8 cellular contexts compared by ENCODE assay signal in the genomic region with DNA sequence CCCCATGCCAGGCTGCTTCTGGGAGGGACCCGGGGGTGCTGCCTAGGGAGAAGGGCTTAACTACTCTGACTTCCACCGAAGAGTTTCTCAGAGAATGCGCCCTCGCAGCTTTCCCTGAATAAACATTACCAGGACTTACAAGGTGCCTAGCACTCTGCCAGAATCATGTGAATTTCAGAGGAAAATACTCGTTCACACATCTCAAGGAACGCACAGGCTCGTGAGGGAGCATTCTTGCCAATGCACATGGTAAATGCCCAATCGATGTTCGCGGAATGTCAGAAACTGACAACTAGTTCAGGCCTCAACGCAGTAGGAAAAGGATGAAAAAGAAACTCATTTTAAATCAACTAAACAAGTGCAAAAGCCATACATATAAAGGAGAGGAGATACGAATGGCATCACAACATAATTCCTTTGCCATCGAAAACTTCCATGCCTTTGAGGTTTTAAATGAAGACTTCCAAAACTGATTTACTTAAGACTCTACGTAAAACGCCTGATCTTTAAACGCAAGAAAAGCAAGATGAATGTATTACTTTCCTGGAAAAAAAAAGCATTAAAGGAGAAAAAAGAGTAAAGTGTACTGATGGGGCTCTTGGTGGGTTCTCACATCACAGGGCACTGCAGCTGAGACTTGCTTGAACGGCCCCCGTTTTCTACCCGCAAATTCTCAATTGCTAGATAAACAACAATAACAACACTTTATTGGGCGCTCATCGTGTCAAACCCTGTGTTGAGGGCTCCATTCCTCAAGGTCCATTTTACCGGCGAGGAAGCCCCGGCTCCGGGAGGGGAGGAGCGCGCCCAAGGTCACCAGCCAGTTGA. TPM values are rescaled to one million over a fixed set of nuclear protein-coding genes. Genes with fewer than 3 reads are reported as not detected.
DNase-seq lines count a peak whose midpoint lies in the region; ATAC-seq and TF ChIP-seq lines count a peak whose summit lies in the region.

No MANE protein-coding gene starts in this region.

- intact Hi-C loops in CD8-positive, alpha-beta T cell (cut with DNase I, micrococcal nuclease), result loop anchor here (2.0 to 10.0 kb wide), 5 partner anchors 309 to 1649 kb away; a partner anchor contains a TSS

- H3K9me3 Mint-ChIP-seq in CD8-positive, alpha-beta T cell, result no peaks in the 10 kb centered on the region

- peak overlapping the region; percentile 86 for H3K4me3 ChIP-seq in CD8-positive, alpha-beta T cell (ENCODE audit: low read depth, low read length)
- H3K4me3 ChIP-seq in stomach smooth muscle (ENCODE audit: low read length in 2 of 2), result peak overlapping the region; percentile 86 to 96

- no peaks in the 10 kb centered on the region for H3K9me3 ChIP-seq in CD8-positive, alpha-beta T cell (ENCODE audit: low read length)
- no peaks in the 10 kb centered on the region for H3K9me3 ChIP-seq in stomach smooth muscle (ENCODE audit: control insufficient read depth in 2 of 2, low read length in 2 of 2)

- no peaks in the 10 kb centered on the region for H3K36me3 ChIP-seq in CD8-positive, alpha-beta T cell (ENCODE audit: insufficient read depth, low read length)
- no peaks in the 10 kb centered on the region for H3K36me3 ChIP-seq in stomach smooth muscle (ENCODE audit: control insufficient read depth in 2 of 2, insufficient read depth in 2 of 2, low read length in 2 of 2)

- peak overlapping the region; percentile 93 for H3K27ac ChIP-seq in CD8-positive, alpha-beta T cell (ENCODE audit: low read depth, low read length)
- H3K27ac ChIP-seq in layer of hippocampus (ENCODE audit: low read depth, low read length) (peak overlapping the region; percentile 100), stomach smooth muscle (ENCODE audit: low read length) (peak overlapping the region; percentile 97)

- no peaks in the 10 kb centered on the region for H3K27me3 ChIP-seq in CD8-positive, alpha-beta T cell (ENCODE audit: insufficient read depth, low read length)
- no peaks in the 10 kb centered on the region for H3K27me3 ChIP-seq in layer of hippocampus (ENCODE audit: control insufficient read depth, insufficient read depth, low read length)
- H3K27me3 ChIP-seq in stomach smooth muscle (ENCODE audit: control insufficient read depth in 1 of 2, insufficient read depth in 2 of 2, low read length in 2 of 2), result no peaks in the 10 kb centered on the region

- no peak for ATAC-seq in CD8-positive, alpha-beta T cell
- ATAC-seq in GM19452 (IDR thresholded peaks at IDR 0.05; ENCODE audit: unreplicated experiment) (no peak), HG03196 (IDR thresholded peaks at IDR 0.05; ENCODE audit: unreplicated experiment) (no peak)

- peak overlapping the region; percentile 94 to 98 for H3K9ac ChIP-seq in stomach smooth muscle (ENCODE audit: low read length in 2 of 2)

- peaks cover 22% of the 10 kb centered on the region for H3K4me1 ChIP-seq in CD8-positive, alpha-beta T cell (ENCODE audit: insufficient read depth, low read length)
- peaks cover 27% of the 10 kb centered on the region for H3K4me1 ChIP-seq in stomach smooth muscle (ENCODE audit: control insufficient read depth, insufficient read depth, low read length)

- no peak for DNase-seq in CD8-positive, alpha-beta T cell
- DNase-seq in HuH-7 (ENCODE audit: low spot score), result peak; percentile 59
- DNase-seq in amniotic stem cell (lab: John Stamatoyannopoulos, UW), result peak; percentile 19
- no peak for DNase-seq in germinal center (ENCODE audit: low spot score)

- CTCF ChIA-PET in CD8-positive, alpha-beta T cell (lab: Charles Lee), result interaction anchor here (0.6 to 3.7 kb wide), 8 partner anchors 11 to 1161 kb away, joined by 3 to 59 read pairs (median 6); a partner anchor contains a TSS

- peaks cover 45% of the 10 kb centered on the region for H3K4me1 Mint-ChIP-seq in CD8-positive, alpha-beta T cell (ENCODE audit: low read depth)

- no peak for TF ChIP-seq CTCF in CD8-positive, alpha-beta T cell (IDR thresholded peaks at IDR 0.05)

- peak overlapping the region; percentile 99 for H3K4me3 Mint-ChIP-seq in CD8-positive, alpha-beta T cell

- peaks cover 14% of the 10 kb centered on the region for H3K36me3 Mint-ChIP-seq in CD8-positive, alpha-beta T cell

- peak overlapping the region; percentile 100 for H3K27ac Mint-ChIP-seq in CD8-positive, alpha-beta T cell

- no peaks in the 10 kb centered on the region for H3K27me3 Mint-ChIP-seq in CD8-positive, alpha-beta T cell (ENCODE audit: low read depth)

- POLR2A ChIA-PET in CD8-positive, alpha-beta T cell (lab: Charles Lee), result interaction anchor here (1.4 to 4.8 kb wide), 4 partner anchors 8 to 71 kb away, joined by 3 to 34 read pairs (median 12); a partner anchor contains a TSS

RNA-seq across cellular contexts. Expression of a gene that starts 0.8 kb away (rescaled TPM):
- total RNA-seq in CD8-positive, alpha-beta T cell, result 10 to 100 TPM; 84.0 to 86.3 TPM

RNA-seq across cellular contexts. Expression of a gene that starts 1.2 kb away (rescaled TPM):
- 10 to 100 TPM; 16.0 to 16.9 TPM for total RNA-seq in CD8-positive, alpha-beta T cell

RNA-seq across cellular contexts. Expression of a gene that starts 29.8 kb away (rescaled TPM):
- 10 to 100 TPM; 32.2 to 35.1 TPM for total RNA-seq in CD8-positive, alpha-beta T cell

Comparison
In these comparisons a context has a peak if more than half of its experiments do, and no peak if none do; other contexts are left out.
1. DNase-seq: peak in HuH-7 (single experiment) and amniotic stem cell (single experiment); none in CD8-positive, alpha-beta T cell (0 of 7) and germinal center (single experiment).
2. Peak in every context shown above with its lines, with median percentiles within 50 percentile points of each other: H3K27ac ChIP-seq.